ENCODE assay signal across 8 cellular contexts in genomic region chr2:8515390-8515761, GRCh38.
DNase-seq lines count a peak whose midpoint lies in the region; ATAC-seq, FAIRE-seq and TF ChIP-seq lines count a peak whose summit lies in the region.

No MANE protein-coding gene starts in this region.

- H4K20me1 ChIP-seq in OCI-LY3 (ENCODE audit: insufficient read depth, low read length) = no peaks in the 10 kb centered on the region

- peak overlapping the region; percentile 98 for H3K27ac ChIP-seq in OCI-LY3 (ENCODE audit: low read length)

- H3K4me2 ChIP-seq in OCI-LY3 (ENCODE audit: low read length) = peak overlapping the region; percentile 73

- FAIRE-seq in RCC 7860 (lab: Jason Lieb, UNC) = no peak

- H3K9me3 ChIP-seq in OCI-LY3 (ENCODE audit: insufficient read depth, low read length) (peaks cover 17% of the 10 kb centered on the region; the same call in 1 of the 2 replicates), MG63 (no peaks in the 10 kb centered on the region)

- peaks cover 34% of the 10 kb centered on the region for H3K36me3 Mint-ChIP-seq in activated T-helper 2 cell treated with anti-CD3 and anti-CD28 coated beads, Interferon-gamma antibody, Interleukin-2, Interleukin-4, amounts not matched to agents 10 μg/mL and 5 μg/mL and 100 μg/mL, durations not matched to agents 14 hours and 24 hours and 36 hours (ENCODE audit: low read depth)

- peaks cover 37% of the 10 kb centered on the region for H3K9me3 Mint-ChIP-seq in activated T-helper 2 cell treated with anti-CD3 and anti-CD28 coated beads, Interferon-gamma antibody, Interleukin-2, Interleukin-4, amounts not matched to agents 10 μg/mL and 5 μg/mL and 100 μg/mL, durations not matched to agents 14 hours and 24 hours and 36 hours

- H3K9ac ChIP-seq in OCI-LY3 (ENCODE audit: low read length) = peak overlapping the region; percentile 83

- peak; percentile 58 for DNase-seq in activated T-helper 2 cell treated with anti-CD3 and anti-CD28 coated beads, Interferon-gamma antibody, Interleukin-2, Interleukin-4, amounts not matched to agents 10 μg/mL and 5 μg/mL and 100 μg/mL, durations not matched to agents 14 hours and 24 hours and 36 hours (ENCODE audit: low spot score)
- DNase-seq in putamen (ENCODE audit: low spot score) (peak; percentile 23), NCI-H146 treated with DMSO at 0.1 percent for 48 hours (lab: John Stamatoyannopoulos, UW; ENCODE audit: unreplicated experiment) (no peak), MG63 (no peak), RCC 7860 (ENCODE audit: low spot score) (no peak)

- H3K79me2 ChIP-seq in OCI-LY3 (ENCODE audit: low read length) = peaks cover 26% of the 10 kb centered on the region

- H3K36me3 ChIP-seq in OCI-LY3 (replicated peaks; ENCODE audit: low read depth, low read length) = peaks cover 32% of the 10 kb centered on the region
- no peaks in the 10 kb centered on the region for H3K36me3 ChIP-seq in MG63

- H3K27me3 Mint-ChIP-seq in activated T-helper 2 cell treated with anti-CD3 and anti-CD28 coated beads, Interferon-gamma antibody, Interleukin-2, Interleukin-4, amounts not matched to agents 10 μg/mL and 5 μg/mL and 100 μg/mL, durations not matched to agents 14 hours and 24 hours and 36 hours (ENCODE audit: low read depth) = no peaks in the 10 kb centered on the region

- H3K27me3 ChIP-seq in OCI-LY3 (ENCODE audit: low read depth, low read length) = no peaks in the 10 kb centered on the region
- no peaks in the 10 kb centered on the region for H3K27me3 ChIP-seq in MG63

- H3K4me3 Mint-ChIP-seq in activated T-helper 2 cell treated with anti-CD3 and anti-CD28 coated beads, Interferon-gamma antibody, Interleukin-2, Interleukin-4, amounts not matched to agents 10 μg/mL and 5 μg/mL and 100 μg/mL, durations not matched to agents 14 hours and 24 hours and 36 hours (ENCODE audit: low read depth) = peak overlapping the region; percentile 45

- peak; percentile 61 for ATAC-seq in GM18517 (IDR thresholded peaks at IDR 0.05; ENCODE audit: unreplicated experiment)
- peak; percentile 59 for ATAC-seq in HG02763 (IDR thresholded peaks at IDR 0.05; ENCODE audit: unreplicated experiment)

- H3K4me1 Mint-ChIP-seq in activated T-helper 2 cell treated with anti-CD3 and anti-CD28 coated beads, Interferon-gamma antibody, Interleukin-2, Interleukin-4, amounts not matched to agents 10 μg/mL and 5 μg/mL and 100 μg/mL, durations not matched to agents 14 hours and 24 hours and 36 hours (ENCODE audit: low read depth) = peaks cover 63% of the 10 kb centered on the region

- intact Hi-C loops in activated T-helper 2 cell treated with anti-CD3 and anti-CD28 coated beads, Interferon-gamma antibody, Interleukin-2, Interleukin-4, amounts not matched to agents 10 μg/mL and 5 μg/mL and 100 μg/mL, durations not matched to agents 14 hours and 24 hours and 36 hours (cut with micrococcal nuclease) = loop anchor here (1.0 to 10.0 kb wide), 19 partner anchors 27 to 1081 kb away; no protein-coding TSS in a partner anchor

- peaks cover 91% of the 10 kb centered on the region for H3K4me1 ChIP-seq in OCI-LY3 (ENCODE audit: low read length)

- peak overlapping the region; percentile 97 for H3K27ac Mint-ChIP-seq in activated T-helper 2 cell treated with anti-CD3 and anti-CD28 coated beads, Interferon-gamma antibody, Interleukin-2, Interleukin-4, amounts not matched to agents 10 μg/mL and 5 μg/mL and 100 μg/mL, durations not matched to agents 14 hours and 24 hours and 36 hours

- H3K4me3 ChIP-seq in OCI-LY3 (ENCODE audit: low read length) (peak overlapping the region; percentile 53), MG63 (no peak overlapping the region)

- no peak overlapping the region for H2AFZ ChIP-seq in OCI-LY3 (ENCODE audit: low read depth, low read length)

- TF ChIP-seq CTCF in OCI-LY3 (IDR thresholded peaks at IDR 0.05; ENCODE audit: low read depth, low read length) = no peak

Comparison
In these comparisons a context has a peak if more than half of its experiments do, and no peak if none do; other contexts are left out.
1. DNase-seq: peak in activated T-helper 2 cell treated with anti-CD3 and anti-CD28 coated beads, Interferon-gamma antibody, Interleukin-2, Interleukin-4, amounts not matched to agents 10 μg/mL and 5 μg/mL and 100 μg/mL, durations not matched to agents 14 hours and 24 hours and 36 hours (single experiment) and putamen (single experiment); none in NCI-H146 treated with DMSO at 0.1 percent for 48 hours (single experiment), MG63 (single experiment) and RCC 7860 (single experiment).